Comparison of ENCODE assay signal across 8 cellular contexts in genomic region chr19:4724252-4724514, GRCh38. TPM values are rescaled to one million over a fixed set of nuclear protein-coding genes. Genes with fewer than 3 reads are reported as not detected.
DNase-seq lines count a peak whose midpoint lies in the region; ATAC-seq and TF ChIP-seq lines count a peak whose summit lies in the region.

No MANE protein-coding gene starts in this region.

- intact Hi-C loops in CD4-positive, alpha-beta memory T cell (cut with micrococcal nuclease): loop anchor here (1.0 to 5.0 kb wide), 5 partner anchors 67 to 542 kb away; partner anchors contain the start of genes ANKRD24, CHAF1A, FEM1A and SH3GL1
- intact Hi-C loops in PC-9 (cut with micrococcal nuclease; ENCODE audit: unreplicated experiment): loop anchor here (2.0 to 10.0 kb wide), 4 partner anchors 67 to 349 kb away; partner anchors contain the start of gene FEM1A

- H3K79me2 ChIP-seq in PC-9 (ENCODE audit: low read depth): peaks cover 27% of the 10 kb centered on the region

- peaks cover 15 to 47% (median 31%) of the 10 kb centered on the region in 4 donors for H3K4me1 Mint-ChIP-seq in CD4-positive, alpha-beta memory T cell

- CTCF ChIA-PET in CD4-positive, alpha-beta memory T cell (lab: Charles Lee; ENCODE audit: partially characterized antibody): interaction anchor here (0.6 to 11.3 kb wide), 7 partner anchors 9 to 885 kb away, joined by 3 to 162 read pairs (median 3); partner anchors contain the start of gene FEM1A
- CTCF ChIA-PET in PC-9 (lab: Charles Lee): interaction anchor here (0.6 kb wide), 1 partner anchor 90 kb away, joined by 4 read pairs; no protein-coding TSS in a partner anchor

- peak overlapping the region; percentile 90 to 96 (median 93) for H3K4me3 Mint-ChIP-seq in CD4-positive, alpha-beta memory T cell

- H3K9me2 ChIP-seq in PC-9 (ENCODE audit: insufficient read depth): no peaks in the 10 kb centered on the region

- H3K36me3 Mint-ChIP-seq in CD4-positive, alpha-beta memory T cell: peaks cover 5 to 34% of the 10 kb centered on the region in 2 donors

- peak overlapping the region; percentile 53 to 96 for H3K4me3 ChIP-seq in CD4-positive, alpha-beta memory T cell (ENCODE audit: low read length in 2 of 2)
- peak overlapping the region; percentile 46; the same call in 1 of the 2 replicates for H3K4me3 ChIP-seq in PC-9
- H3K4me3 ChIP-seq in epithelial cell of esophagus (ENCODE audit: low read length): peak overlapping the region; percentile 90
- peak overlapping the region; percentile 66 to 81 for H3K4me3 ChIP-seq in neutrophil (ENCODE audit: low read depth in 1 of 2, low read length in 1 of 2)

- peak overlapping the region; percentile 67 for H3K4me2 ChIP-seq in PC-9

- H3K27me3 ChIP-seq in CD4-positive, alpha-beta memory T cell (ENCODE audit: insufficient read depth, low read length): no peaks in the 10 kb centered on the region
- H3K27me3 ChIP-seq in PC-9 (ENCODE audit: insufficient read depth, low read depth) (no peaks in the 10 kb centered on the region), neutrophil (no peaks in the 10 kb centered on the region)

- BruUV-seq in PC-9 (replicated peaks; lab: Mats Ljungman, UMichigan): no TSS peak

- no peaks in the 10 kb centered on the region for H4K20me1 ChIP-seq in PC-9 (ENCODE audit: insufficient read depth)

- no peak for DNase-seq in CD4-positive, alpha-beta memory T cell
- DNase-seq in PC-9 (no peak), epithelial cell of esophagus (ENCODE audit: low read depth) (no peak), A172 (ENCODE audit: low spot score) (no peak), germinal center (ENCODE audit: low spot score) (no peak)
- no peak for DNase-seq in stimulated activated CD4-positive, alpha-beta T cell treated with anti-CD3 and anti-CD28 coated beads, Interleukin-12 subunit alpha, Interleukin-12 subunit beta, amount 100 ng/mL, for 4 hours

- ATAC-seq in GM18520 (IDR thresholded peaks at IDR 0.05; ENCODE audit: unreplicated experiment): no peak

- no peaks in the 10 kb centered on the region for H3K9me3 ChIP-seq in CD4-positive, alpha-beta memory T cell (ENCODE audit: control insufficient read depth in 1 of 2, low read length in 2 of 2)
- H3K9me3 ChIP-seq in PC-9 (ENCODE audit: insufficient read depth, low read depth): no peaks in the 10 kb centered on the region
- no peaks in the 10 kb centered on the region for H3K9me3 ChIP-seq in neutrophil

- POLR2A ChIA-PET in CD4-positive, alpha-beta memory T cell (lab: Charles Lee; ENCODE audit: partially characterized antibody): interaction anchor here (0.8 to 4.8 kb wide), 10 partner anchors 45 to 477 kb away, joined by 3 to 76 read pairs (median 6); partner anchors contain the start of genes FEM1A, HDGFL2, KDM4B and MPND
- POLR2A ChIA-PET in PC-9 (lab: Charles Lee; ENCODE audit: unreplicated experiment): no interaction called here

- peaks cover 36% of the 10 kb centered on the region for H3K4me1 ChIP-seq in CD4-positive, alpha-beta memory T cell (ENCODE audit: insufficient read depth, low read length)
- no peaks in the 10 kb centered on the region for H3K4me1 ChIP-seq in PC-9 (replicated peaks; ENCODE audit: insufficient read depth)
- peaks cover 21 to 28% of the 10 kb centered on the region in 2 experiments for H3K4me1 ChIP-seq in neutrophil (ENCODE audit: control insufficient read depth in 1 of 2, insufficient read depth in 1 of 2, low read depth in 1 of 2, low read length in 1 of 2)

- peak overlapping the region; percentile 86 for H3K27ac ChIP-seq in CD4-positive, alpha-beta memory T cell (ENCODE audit: low read depth, low read length)
- H3K27ac ChIP-seq in PC-9 (0 out of 2 replicates have a peak overlapping the region, but pooled peaks have one; percentile 32), neutrophil (peak overlapping the region; percentile 89)

- peaks cover 0 to 15% (median 3%) of the 10 kb centered on the region in 8 donors for H3K9me3 Mint-ChIP-seq in CD4-positive, alpha-beta memory T cell

- H2AFZ ChIP-seq in PC-9: no peak overlapping the region

- H3F3A ChIP-seq in PC-9 (ENCODE audit: insufficient read depth, low read depth): no peaks in the 10 kb centered on the region

- H3K27me3 Mint-ChIP-seq in CD4-positive, alpha-beta memory T cell: peaks cover 4 to 10% of the 10 kb centered on the region in 2 donors

- H3K36me3 ChIP-seq in CD4-positive, alpha-beta memory T cell (ENCODE audit: insufficient read depth, low read length): peaks cover 21% of the 10 kb centered on the region
- H3K36me3 ChIP-seq in PC-9 (ENCODE audit: low read depth) (no peaks in the 10 kb centered on the region), neutrophil (peaks cover 23% of the 10 kb centered on the region)

- TF ChIP-seq CTCF in PC-9 (conservative IDR thresholded peaks at IDR 0.05) (no peak), epithelial cell of esophagus (IDR thresholded peaks at IDR 0.05; ENCODE audit: insufficient read depth, low read depth, low read length, missing control alignments) (no peak), neutrophil (IDR thresholded peaks at IDR 0.05) (no peak)

- peak overlapping the region; percentile 95 to 100 (median 98) for H3K27ac Mint-ChIP-seq in CD4-positive, alpha-beta memory T cell

RNA-seq across cellular contexts. Expression of gene DPP9, which starts 0.5 kb away (rescaled TPM):
- total RNA-seq in CD4-positive, alpha-beta memory T cell: 10 to 100 TPM; 86.9 to 93.9 TPM
- polyA plus RNA-seq in CD4-positive, alpha-beta memory T cell: 10 to 100 TPM; 10.7 to 31.6 TPM
- 83.3 and 85.3 TPM in 2 replicates for total RNA-seq in PC-9 (2021)
- 81.8 and 93.3 TPM in 2 replicates for total RNA-seq in A172 (2014; rRNA removed; shearing (Covaris generic))

RNA-seq across cellular contexts. Expression of gene MYDGF, which starts 54.0 kb away (rescaled TPM):
- 10 to 100 TPM; 43.0 to 46.4 TPM for total RNA-seq in CD4-positive, alpha-beta memory T cell
- 100 to 1,000 TPM; 128 to 199 TPM for polyA plus RNA-seq in CD4-positive, alpha-beta memory T cell
- 60.1 and 76.3 TPM in 2 replicates for total RNA-seq in PC-9 (2021)
- total RNA-seq in A172 (2014; rRNA removed; shearing (Covaris generic)): 200 and 211 TPM in 2 replicates

Comparison
In these comparisons a context has a peak if more than half of its experiments do, and no peak if none do; other contexts are left out.
1. H3K27ac ChIP-seq: peak in every context shown above with its lines; median percentile 89 in neutrophil; 86 in CD4-positive, alpha-beta memory T cell; 32 in PC-9.